Comparison of ENCODE assay signal across 8 cellular contexts in genomic region chr2:199456383-199457146, GRCh38. TPM values are rescaled to one million over a fixed set of nuclear protein-coding genes. Genes with fewer than 3 reads are reported as not detected.
DNase-seq lines count a peak whose midpoint lies in the region; ATAC-seq and TF ChIP-seq lines count a peak whose summit lies in the region.

No MANE protein-coding gene starts in this region.

- H3K4me3 ChIP-seq in OCI-LY3 (ENCODE audit: low read length) = peak overlapping the region; percentile 77
- H3K4me3 ChIP-seq in esophagus (ENCODE audit: low read depth in 1 of 2, low read length in 2 of 2) = peak overlapping the region; percentile 30 to 81
- H3K4me3 ChIP-seq in gastroesophageal sphincter = peak overlapping the region in 1 of 2 donors; percentile 89

- peak overlapping the region; percentile 76 for H3K4me2 ChIP-seq in OCI-LY3 (ENCODE audit: low read length)

- TF ChIP-seq CTCF in GM10248 (IDR thresholded peaks at IDR 0.05; ENCODE audit: control extremely low read depth, extremely low read depth, low read depth, missing control alignments) (no peak), OCI-LY3 (IDR thresholded peaks at IDR 0.05; ENCODE audit: low read depth, low read length) (no peak), gastroesophageal sphincter (IDR thresholded peaks at IDR 0.05) (no peak)

- no peak for ATAC-seq in gastroesophageal sphincter

- no peak overlapping the region for H3K27ac ChIP-seq in OCI-LY3 (ENCODE audit: low read length)
- no peak overlapping the region for H3K27ac ChIP-seq in esophagus (ENCODE audit: low read depth in 2 of 2, low read length in 1 of 2)
- H3K27ac ChIP-seq in gastroesophageal sphincter = no peak overlapping the region

- DNase-seq in GM10248 (ENCODE audit: extremely low spot score) = peak; percentile 19
- DNase-seq in posterior vena cava (ENCODE audit: low spot score) = peak; percentile 70
- no peak for DNase-seq in COR-L47 (lab: John Stamatoyannopoulos, UW)
- no peak for DNase-seq in T1000 (lab: John Stamatoyannopoulos, UW)
- no peak for DNase-seq in HPDE6-E6E7 (ENCODE audit: extremely low spot score)

- H3K27me3 ChIP-seq in OCI-LY3 (ENCODE audit: low read depth, low read length) (0 out of 2 replicates have a peak, but pooled peaks cover 10% of the 10 kb centered on the region), esophagus (ENCODE audit: control insufficient read depth in 1 of 2, insufficient read depth in 2 of 2, low read length in 2 of 2) (peaks cover 0 to 21% of the 10 kb centered on the region in 2 donors), gastroesophageal sphincter (peaks cover 83% of the 10 kb centered on the region)

- H2AFZ ChIP-seq in OCI-LY3 (ENCODE audit: low read depth, low read length) = no peak overlapping the region

- no peak for TF ChIP-seq POLR2A in gastroesophageal sphincter (IDR thresholded peaks at IDR 0.05)

- 6 to 8% methylated on average over 43 to 44 of the region's 44 CpGs for WGBS in esophagus, 2 donors
- 5 to 8% methylated on average over 17 to 20 of the region's 44 CpGs for WGBS in gastroesophageal sphincter (ENCODE audit: low coverage in 1 of 2), 2 donors

- no peaks in the 10 kb centered on the region for H3K79me2 ChIP-seq in OCI-LY3 (ENCODE audit: low read length)

- intact Hi-C loops in posterior vena cava (cut with DNase I) = no loop called here

- H3K9me3 ChIP-seq in OCI-LY3 (ENCODE audit: insufficient read depth, low read length) (no peaks in the 10 kb centered on the region), esophagus (ENCODE audit: control insufficient read depth in 2 of 2, insufficient read depth in 1 of 2, low read depth in 1 of 2, low read length in 1 of 2) (peaks cover 0 to 3% of the 10 kb centered on the region in 2 donors), gastroesophageal sphincter (no peaks in the 10 kb centered on the region)

- CTCF ChIA-PET in GM10248 (lab: Yijun Ruan, JAX) = no interaction called here

- H3K4me1 ChIP-seq in OCI-LY3 (ENCODE audit: low read length) = peaks cover 10% of the 10 kb centered on the region; the same call in 1 of the 2 replicates
- peaks cover 9 to 16% of the 10 kb centered on the region in 2 donors for H3K4me1 ChIP-seq in esophagus (ENCODE audit: control insufficient read depth in 2 of 2, insufficient read depth in 2 of 2, low read length in 1 of 2)
- H3K4me1 ChIP-seq in gastroesophageal sphincter = peaks cover 0 to 44% (median 31%) of the 10 kb centered on the region in 3 donors

- no peaks in the 10 kb centered on the region for H4K20me1 ChIP-seq in OCI-LY3 (ENCODE audit: insufficient read depth, low read length)

- POLR2A ChIA-PET in GM10248 (lab: Yijun Ruan, JAX) = no interaction called here

- H3K36me3 ChIP-seq in OCI-LY3 (replicated peaks; ENCODE audit: low read depth, low read length) = no peaks in the 10 kb centered on the region
- H3K36me3 ChIP-seq in esophagus (ENCODE audit: control insufficient read depth in 2 of 2, insufficient read depth in 2 of 2, low read length in 1 of 2) = no peaks in the 10 kb centered on the region
- no peaks in the 10 kb centered on the region for H3K36me3 ChIP-seq in gastroesophageal sphincter

- no peak for TF ChIP-seq EP300 in gastroesophageal sphincter (IDR thresholded peaks at IDR 0.05)

- no peak overlapping the region for H3K9ac ChIP-seq in OCI-LY3 (ENCODE audit: low read length)

RNA-seq across cellular contexts. Expression of gene SATB2, which starts 1.2 kb away (rescaled TPM):
- under 1 TPM; 0.33 to 0.57 TPM for polyA plus RNA-seq in esophagus
- total RNA-seq in posterior vena cava (1 to 10 TPM; 5.3 to 9.0 TPM), gastroesophageal sphincter (1 to 10 TPM; 2.2 to 6.7 (median 3.4) TPM)

Comparison
In these comparisons a context has a peak if more than half of its experiments do, and no peak if none do; other contexts are left out.
1. DNase-seq: peak in GM10248 (single experiment) and posterior vena cava (single experiment); none in COR-L47 (single experiment), T1000 (single experiment) and HPDE6-E6E7 (single experiment).